ENCODE assay signal across 24 cellular contexts in the genomic region with DNA sequence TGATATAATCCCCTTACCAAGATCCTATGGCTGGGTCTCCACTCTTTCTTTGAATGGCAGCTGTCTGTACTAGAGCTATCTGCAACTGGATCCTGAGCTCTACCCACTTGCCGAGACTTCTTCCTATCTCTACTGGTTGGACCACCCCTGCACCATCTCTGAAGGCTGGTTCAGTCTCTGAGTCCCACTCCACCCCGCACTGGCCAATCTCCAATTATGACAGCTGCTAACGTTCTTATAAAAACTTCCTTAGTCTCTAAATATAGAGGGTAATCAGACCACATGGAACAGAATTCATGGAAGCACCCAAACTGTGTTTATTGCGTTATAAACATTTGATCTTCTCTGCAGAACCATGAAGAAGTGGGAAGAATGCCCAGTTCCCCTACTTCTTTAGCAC.
A peak's percentile ranks its signal among the peaks of the same experiment; 100 is the strongest.
DNase-seq lines count a peak whose midpoint lies in the region; TF ChIP-seq lines count a peak whose summit lies in the region.
"Had no signal": no experiment of that assay in that cellular context is flagged by ENCODE, and none has a peak within 500 bp of the region (broad histone marks: within the 10 kb centered on the region; RNA-seq: fewer than 3 reads in every experiment).

No MANE protein-coding gene starts in this region.

- no peaks in the 10 kb centered on the region for H3K27me3 ChIP-seq in endodermal cell (ENCODE audit: control insufficient read depth, insufficient read depth, low read length, poor library complexity, severe bottlenecking)
- H3K27me3 ChIP-seq in transverse colon: no peaks in the 10 kb centered on the region

- intact Hi-C loops in transverse colon (cut with DNase I; ENCODE audit: low total_unique reads): no loop called here

- WGBS in endodermal cell (ENCODE audit: insufficient coverage in 1 of 2, insufficient read length in 1 of 2), 2 experiments: 86 to 95% methylated on average over 4 of the region's 4 CpGs
- 25 to 38% methylated on average over 2 to 4 of the region's 4 CpGs for WGBS in transverse colon (ENCODE audit: low coverage in 1 of 2), 2 donors

- DNase-seq in DMS79 treated with DMSO at 0.1 percent for 48 hours (lab: John Stamatoyannopoulos, UW): peak; percentile 30
- DNase-seq in DMS79 (lab: John Stamatoyannopoulos, UW): no peak
- no peak for DNase-seq in endodermal cell
- DNase-seq in mesothelial cell of epicardium (ENCODE audit: low spot score in 2 of 2, unreplicated experiment in 2 of 2): no peak
- peak; percentile 30 for DNase-seq in transverse colon
- DNase-seq in SK-N-DZ (ENCODE audit: low spot score): no peak
- DNase-seq in mesenteric fat pad (ENCODE audit: low spot score): no peak
- DNase-seq in mucosa of gallbladder (ENCODE audit: low spot score): no peak
- DNase-seq: 8988T; activated CD8-positive, alpha-beta T cell treated with anti-CD3 and anti-CD28 coated beads for 36 hours; activated T-cell treated with anti-CD3 and anti-CD28 coated beads, Interleukin-2, amount 50 U/mL, for 48 hours; DMS53; H7; hypothalamus; NCI-H1092 treated with DMSO at 0.1 percent for 48 hours; NCI-H2171 treated with DMSO at 0.1 percent for 48 hours; nucleus accumbens; stimulated activated CD4-positive, alpha-beta T cell treated with anti-CD3 and anti-CD28 coated beads, Interleukin-4, amount 100 ng/mL, for 24 hours; T-cell had no signal

- H3K27ac Mint-ChIP-seq in endodermal cell (peak overlapping the region; percentile 84), mesothelial cell of epicardium (peak overlapping the region; percentile 49)
- H3K27ac Mint-ChIP-seq: activated CD8-positive, alpha-beta T cell treated with anti-CD3 and anti-CD28 coated beads for 36 hours; activated naive CD4-positive, alpha-beta T cell treated with anti-CD3 and anti-CD28 coated beads, Interleukin-2, amount 50 U/mL, for 72 hours; dendritic cell treated with granulocyte-macrophage colony-stimulating factor and Interleukin-4, amounts not matched to agents 40 ng/mL and 50 ng/mL, for 4 days; T-cell had no signal

- no peak for TF ChIP-seq EP300 in transverse colon (IDR thresholded peaks at IDR 0.05; ENCODE audit: low read depth)

- no peak overlapping the region for H3K4me3 Mint-ChIP-seq in endodermal cell
- H3K4me3 Mint-ChIP-seq in mesothelial cell of epicardium: no peak overlapping the region
- H3K4me3 Mint-ChIP-seq: activated CD8-positive, alpha-beta T cell treated with anti-CD3 and anti-CD28 coated beads for 36 hours; dendritic cell treated with granulocyte-macrophage colony-stimulating factor and Interleukin-4, amounts not matched to agents 40 ng/mL and 50 ng/mL, for 4 days; T-cell had no signal

- H3K9me3 Mint-ChIP-seq in endodermal cell: no peaks in the 10 kb centered on the region
- H3K9me3 Mint-ChIP-seq in mesothelial cell of epicardium: peaks cover 3% of the 10 kb centered on the region
- H3K9me3 Mint-ChIP-seq: activated CD8-positive, alpha-beta T cell treated with anti-CD3 and anti-CD28 coated beads for 36 hours; activated naive CD4-positive, alpha-beta T cell treated with anti-CD3 and anti-CD28 coated beads, Interleukin-2, amount 50 U/mL, for 72 hours; T-cell had no signal

- no peaks in the 10 kb centered on the region for H3K36me3 Mint-ChIP-seq in endodermal cell (ENCODE audit: low read depth)
- no peaks in the 10 kb centered on the region for H3K36me3 Mint-ChIP-seq in mesothelial cell of epicardium
- H3K36me3 Mint-ChIP-seq: T-cell had no signal

- TF ChIP-seq POLR2A in transverse colon (IDR thresholded peaks at IDR 0.05): no peak

- TF ChIP-seq CTCF in endodermal cell (conservative IDR thresholded peaks at IDR 0.05): no peak
- no peak for TF ChIP-seq CTCF in mesothelial cell of epicardium (IDR thresholded peaks at IDR 0.05; ENCODE audit: unreplicated experiment)
- no peak for TF ChIP-seq CTCF in transverse colon (IDR thresholded peaks at IDR 0.05)

- H3K4me1 Mint-ChIP-seq in endodermal cell (peaks cover 43% of the 10 kb centered on the region), mesothelial cell of epicardium (peaks cover 21% of the 10 kb centered on the region)
- H3K4me1 Mint-ChIP-seq: T-cell had no signal

- H3K9ac ChIP-seq in endodermal cell (ENCODE audit: extremely low read depth, low read length, poor library complexity, severe bottlenecking): no peak overlapping the region
- H3K9ac ChIP-seq: KMS-11 had no signal

- no peaks in the 10 kb centered on the region for H3K9me3 ChIP-seq in endodermal cell (ENCODE audit: control insufficient read depth, low read length)
- no peaks in the 10 kb centered on the region for H3K9me3 ChIP-seq in transverse colon

- H3K36me3 ChIP-seq in endodermal cell (ENCODE audit: control insufficient read depth, insufficient read depth, low read length) (no peaks in the 10 kb centered on the region), transverse colon (no peaks in the 10 kb centered on the region)

- in situ Hi-C loops in transverse colon (cut with MboI; ENCODE audit: low pct_ligation_motif_present in 1 of 4, low pct_unique_long_range_greater_than_20kb in 1 of 4, low sequenced_read_pairs in 3 of 4): no loop called here

- no peak overlapping the region for H3K4me3 ChIP-seq in endodermal cell (ENCODE audit: low read length)
- H3K4me3 ChIP-seq in transverse colon: no peak overlapping the region

- H3K27me3 Mint-ChIP-seq in endodermal cell (ENCODE audit: insufficient read depth) (no peaks in the 10 kb centered on the region), mesothelial cell of epicardium (ENCODE audit: low read depth) (no peaks in the 10 kb centered on the region)
- H3K27me3 Mint-ChIP-seq: activated CD8-positive, alpha-beta T cell treated with anti-CD3 and anti-CD28 coated beads for 36 hours had no signal

- peaks cover 6% of the 10 kb centered on the region for H3K4me1 ChIP-seq in endodermal cell (ENCODE audit: control insufficient read depth, insufficient read depth, low read length)
- H3K4me1 ChIP-seq in transverse colon: peaks cover 3 to 27% (median 16%) of the 10 kb centered on the region in 4 donors

- H3K27ac ChIP-seq in endodermal cell (ENCODE audit: low read depth, low read length): no peak overlapping the region
- peak overlapping the region in 2 of 4 donors; percentile 32 to 46 for H3K27ac ChIP-seq in transverse colon
- H3K27ac ChIP-seq: C4-2B, KMS-11, VCaP had no signal

Comparison
In these comparisons a context has a peak if more than half of its experiments do, and no peak if none do; other contexts are left out.
1. DNase-seq: peak in DMS79 treated with DMSO at 0.1 percent for 48 hours (single experiment) and transverse colon (single experiment); none in DMS79 (single experiment), endodermal cell (single experiment), mesothelial cell of epicardium (0 of 2), SK-N-DZ (single experiment), mesenteric fat pad (single experiment) and mucosa of gallbladder (single experiment).